1 cellular context compared by ENCODE assay signal in the genomic region with DNA sequence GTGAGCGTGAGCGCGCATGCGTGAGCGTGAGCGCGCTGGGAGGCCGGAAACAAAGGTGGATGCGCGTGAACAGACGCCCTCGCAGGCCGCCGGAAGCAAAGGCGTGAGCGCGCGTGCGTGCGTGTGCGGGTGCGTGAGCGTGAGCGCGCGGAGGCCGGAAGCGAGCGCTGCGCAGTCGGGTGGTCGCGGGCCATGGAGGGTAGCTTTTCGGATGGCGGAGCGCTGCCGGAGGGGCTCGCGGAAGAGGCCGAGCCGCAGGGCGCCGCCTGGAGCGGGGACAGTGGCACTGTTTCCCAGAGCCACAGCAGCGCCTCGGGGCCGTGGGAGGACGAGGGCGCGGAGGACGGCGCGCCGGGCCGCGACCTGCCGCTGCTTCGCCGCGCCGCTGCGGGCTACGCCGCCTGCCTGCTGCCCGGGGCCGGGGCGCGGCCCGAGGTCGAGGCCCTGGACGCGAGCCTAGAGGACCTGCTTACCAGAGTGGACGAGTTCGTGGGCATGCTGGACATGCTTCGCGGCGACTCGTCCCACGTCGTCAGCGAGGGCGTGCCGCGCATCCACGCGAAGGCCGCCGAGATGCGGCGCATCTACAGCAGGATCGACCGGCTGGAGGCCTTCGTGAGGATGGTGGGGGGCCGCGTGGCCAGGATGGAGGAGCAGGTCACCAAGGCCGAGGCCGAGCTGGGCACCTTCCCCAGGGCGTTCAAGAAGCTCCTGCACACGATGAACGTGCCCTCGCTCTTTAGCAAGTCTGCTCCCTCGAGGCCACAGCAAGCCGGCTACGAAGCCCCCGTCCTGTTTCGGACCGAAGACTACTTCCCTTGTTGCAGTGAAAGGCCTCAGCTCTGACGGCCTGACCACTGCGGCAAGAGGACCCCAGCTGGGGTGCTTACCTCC.
A peak's percentile ranks its signal among the peaks of the same experiment; 100 is the strongest.
TF ChIP-seq lines count a peak whose summit lies in the region.

A gene with protein sequence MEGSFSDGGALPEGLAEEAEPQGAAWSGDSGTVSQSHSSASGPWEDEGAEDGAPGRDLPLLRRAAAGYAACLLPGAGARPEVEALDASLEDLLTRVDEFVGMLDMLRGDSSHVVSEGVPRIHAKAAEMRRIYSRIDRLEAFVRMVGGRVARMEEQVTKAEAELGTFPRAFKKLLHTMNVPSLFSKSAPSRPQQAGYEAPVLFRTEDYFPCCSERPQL (plus strand): TSS at position 157 of the 894 bp plus-strand sequence. CDS start 36 bp downstream, at position 193.

TF ChIP-seq in HepG2, 621 proteins besides CTCF, POLR2A, EP300 and RAD21 (continued from another document and continues in another):
- TF ChIP-seq XRCC5 (optimal IDR thresholded peaks at IDR 0.05; ENCODE audit: low read length): peak; percentile 46
- peak; percentile 11; the same call in 1 of the 2 replicates for TF ChIP-seq KDM3A (CRISPR knock-in tag; IDR thresholded peaks at IDR 0.05; ENCODE audit: low read depth)
- 0 out of 2 replicates have a peak, but pooled peaks have one; percentile 39 for TF ChIP-seq ZNF543 (CRISPR knock-in tag; IDR thresholded peaks at IDR 0.05)
- TF ChIP-seq ARHGAP35 (CRISPR knock-in tag; IDR thresholded peaks at IDR 0.05; ENCODE audit: borderline replicate concordance): peak; percentile 27
- TF ChIP-seq ZFP41 (CRISPR knock-in tag; IDR thresholded peaks at IDR 0.05; ENCODE audit: borderline replicate concordance): 0 out of 2 replicates have a peak, but pooled peaks have one; percentile 62
- no peak for TF ChIP-seq ADNP (CRISPR knock-in tag; IDR thresholded peaks at IDR 0.05)
- TF ChIP-seq IRF1 (CRISPR knock-in tag; IDR thresholded peaks at IDR 0.05; ENCODE audit: low read depth): no peak
- TF ChIP-seq, protein P1, sequence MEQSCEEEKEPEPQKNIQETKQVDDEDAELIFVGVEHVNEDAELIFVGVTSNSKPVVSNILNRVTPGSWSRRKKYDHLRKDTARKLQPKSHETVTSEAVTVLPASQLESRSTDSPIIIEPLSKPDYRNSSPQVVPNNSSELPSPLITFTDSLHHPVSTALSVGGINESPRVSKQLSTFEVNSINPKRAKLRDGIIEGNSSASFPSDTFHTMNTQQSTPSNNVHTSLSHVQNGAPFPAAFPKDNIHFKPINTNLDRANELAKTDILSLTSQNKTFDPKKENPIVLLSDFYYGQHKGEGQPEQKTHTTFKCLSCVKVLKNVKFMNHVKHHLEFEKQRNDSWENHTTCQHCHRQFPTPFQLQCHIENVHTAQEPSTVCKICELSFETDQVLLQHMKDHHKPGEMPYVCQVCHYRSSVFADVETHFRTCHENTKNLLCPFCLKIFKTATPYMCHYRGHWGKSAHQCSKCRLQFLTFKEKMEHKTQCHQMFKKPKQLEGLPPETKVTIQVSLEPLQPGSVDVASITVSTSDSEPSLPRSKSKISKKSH (CRISPR knock-in tag; IDR thresholded peaks at IDR 0.05; ENCODE audit: borderline replicate concordance): peak; percentile 22
- TF ChIP-seq ZSCAN21 (CRISPR knock-in tag; IDR thresholded peaks at IDR 0.05; ENCODE audit: borderline replicate concordance): peak; percentile 64; the same call in 1 of the 2 replicates
- no peak for TF ChIP-seq DDIT3 (CRISPR knock-in tag; IDR thresholded peaks at IDR 0.05)
- TF ChIP-seq EED (CRISPR knock-in tag; IDR thresholded peaks at IDR 0.05): peak; percentile 91
- peak; percentile 28; the same call in 1 of the 2 replicates for TF ChIP-seq SNAPC2 (CRISPR knock-in tag; IDR thresholded peaks at IDR 0.05)
- TF ChIP-seq MXD4 (CRISPR knock-in tag; IDR thresholded peaks at IDR 0.05): peak; percentile 39; the same call in 1 of the 2 replicates
- TF ChIP-seq ZNF282 (IDR thresholded peaks at IDR 0.05; ENCODE audit: partially characterized antibody): no peak
- TF ChIP-seq, protein P2, sequence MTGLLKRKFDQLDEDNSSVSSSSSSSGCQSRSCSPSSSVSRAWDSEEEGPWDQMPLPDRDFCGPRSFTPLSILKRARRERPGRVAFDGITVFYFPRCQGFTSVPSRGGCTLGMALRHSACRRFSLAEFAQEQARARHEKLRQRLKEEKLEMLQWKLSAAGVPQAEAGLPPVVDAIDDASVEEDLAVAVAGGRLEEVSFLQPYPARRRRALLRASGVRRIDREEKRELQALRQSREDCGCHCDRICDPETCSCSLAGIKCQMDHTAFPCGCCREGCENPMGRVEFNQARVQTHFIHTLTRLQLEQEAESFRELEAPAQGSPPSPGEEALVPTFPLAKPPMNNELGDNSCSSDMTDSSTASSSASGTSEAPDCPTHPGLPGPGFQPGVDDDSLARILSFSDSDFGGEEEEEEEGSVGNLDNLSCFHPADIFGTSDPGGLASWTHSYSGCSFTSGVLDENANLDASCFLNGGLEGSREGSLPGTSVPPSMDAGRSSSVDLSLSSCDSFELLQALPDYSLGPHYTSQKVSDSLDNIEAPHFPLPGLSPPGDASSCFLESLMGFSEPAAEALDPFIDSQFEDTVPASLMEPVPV (CRISPR knock-in tag; IDR thresholded peaks at IDR 0.05): no peak
- no peak for TF ChIP-seq MZF1 (CRISPR knock-in tag; IDR thresholded peaks at IDR 0.05; ENCODE audit: borderline replicate concordance)
- no peak for TF ChIP-seq ZNF101 (CRISPR knock-in tag; IDR thresholded peaks at IDR 0.05; ENCODE audit: borderline replicate concordance, low read depth)
- 0 out of 2 replicates have a peak, but pooled peaks have one; percentile 49 for TF ChIP-seq ZBTB20 (CRISPR knock-in tag; IDR thresholded peaks at IDR 0.05; ENCODE audit: borderline replicate concordance, low read depth)
- no peak for TF ChIP-seq ZNF121 (CRISPR knock-in tag; IDR thresholded peaks at IDR 0.05)
- TF ChIP-seq HOXD1 (CRISPR knock-in tag; IDR thresholded peaks at IDR 0.05): peak; percentile 52; the same call in 1 of the 2 replicates
- TF ChIP-seq, protein P3, sequence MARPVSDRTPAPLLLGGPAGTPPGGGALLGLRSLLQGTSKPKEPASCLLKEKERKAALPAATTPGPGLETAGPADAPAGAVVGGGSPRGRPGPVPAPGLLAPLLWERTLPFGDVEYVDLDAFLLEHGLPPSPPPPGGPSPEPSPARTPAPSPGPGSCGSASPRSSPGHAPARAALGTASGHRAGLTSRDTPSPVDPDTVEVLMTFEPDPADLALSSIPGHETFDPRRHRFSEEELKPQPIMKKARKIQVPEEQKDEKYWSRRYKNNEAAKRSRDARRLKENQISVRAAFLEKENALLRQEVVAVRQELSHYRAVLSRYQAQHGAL (CRISPR knock-in tag; IDR thresholded peaks at IDR 0.05; ENCODE audit: not compliant biosample characterization): peak; percentile 55
- TF ChIP-seq, protein P4, sequence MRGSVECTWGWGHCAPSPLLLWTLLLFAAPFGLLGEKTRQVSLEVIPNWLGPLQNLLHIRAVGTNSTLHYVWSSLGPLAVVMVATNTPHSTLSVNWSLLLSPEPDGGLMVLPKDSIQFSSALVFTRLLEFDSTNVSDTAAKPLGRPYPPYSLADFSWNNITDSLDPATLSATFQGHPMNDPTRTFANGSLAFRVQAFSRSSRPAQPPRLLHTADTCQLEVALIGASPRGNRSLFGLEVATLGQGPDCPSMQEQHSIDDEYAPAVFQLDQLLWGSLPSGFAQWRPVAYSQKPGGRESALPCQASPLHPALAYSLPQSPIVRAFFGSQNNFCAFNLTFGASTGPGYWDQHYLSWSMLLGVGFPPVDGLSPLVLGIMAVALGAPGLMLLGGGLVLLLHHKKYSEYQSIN (CRISPR knock-in tag; IDR thresholded peaks at IDR 0.05; ENCODE audit: borderline replicate concordance): no peak
- TF ChIP-seq KDM1A (CRISPR knock-in tag; IDR thresholded peaks at IDR 0.05): peak; percentile 11; the same call in 1 of the 2 replicates
- no peak for TF ChIP-seq ZMYM2 (CRISPR knock-in tag; IDR thresholded peaks at IDR 0.05)
- peak; percentile 39; the same call in 1 of the 2 replicates for TF ChIP-seq ZNF431 (CRISPR knock-in tag; IDR thresholded peaks at IDR 0.05; ENCODE audit: borderline replicate concordance, low read depth)
- TF ChIP-seq JUND (CRISPR knock-in tag; IDR thresholded peaks at IDR 0.05): 0 out of 2 replicates have a peak, but pooled peaks have one; percentile 31
- TF ChIP-seq ZNF557 (CRISPR knock-in tag; IDR thresholded peaks at IDR 0.05): 0 out of 2 replicates have a peak, but pooled peaks have one; percentile 23
- peak; percentile 69 for TF ChIP-seq EEA1 (CRISPR knock-in tag; IDR thresholded peaks at IDR 0.05; ENCODE audit: borderline replicate concordance)
- no peak for TF ChIP-seq ATF2 (CRISPR knock-in tag; IDR thresholded peaks at IDR 0.05)
- peak; percentile 97 for TF ChIP-seq KAT7 (CRISPR knock-in tag; IDR thresholded peaks at IDR 0.05; ENCODE audit: borderline replicate concordance)
- no peak; the same call in 1 of the 2 replicates for TF ChIP-seq ZNF737 (CRISPR knock-in tag; IDR thresholded peaks at IDR 0.05; ENCODE audit: borderline replicate concordance)
- TF ChIP-seq SMAD9 (CRISPR knock-in tag; IDR thresholded peaks at IDR 0.05): no peak; the same call in 1 of the 2 replicates
- no peak for TF ChIP-seq FOXA1 (IDR thresholded peaks at IDR 0.05)
- peak; percentile 17 for TF ChIP-seq FOXA1 (CRISPR knock-in tag; IDR thresholded peaks at IDR 0.05)
- TF ChIP-seq GMEB1 (CRISPR knock-in tag; IDR thresholded peaks at IDR 0.05; ENCODE audit: borderline replicate concordance): peak; percentile 96
- TF ChIP-seq, protein P5, sequence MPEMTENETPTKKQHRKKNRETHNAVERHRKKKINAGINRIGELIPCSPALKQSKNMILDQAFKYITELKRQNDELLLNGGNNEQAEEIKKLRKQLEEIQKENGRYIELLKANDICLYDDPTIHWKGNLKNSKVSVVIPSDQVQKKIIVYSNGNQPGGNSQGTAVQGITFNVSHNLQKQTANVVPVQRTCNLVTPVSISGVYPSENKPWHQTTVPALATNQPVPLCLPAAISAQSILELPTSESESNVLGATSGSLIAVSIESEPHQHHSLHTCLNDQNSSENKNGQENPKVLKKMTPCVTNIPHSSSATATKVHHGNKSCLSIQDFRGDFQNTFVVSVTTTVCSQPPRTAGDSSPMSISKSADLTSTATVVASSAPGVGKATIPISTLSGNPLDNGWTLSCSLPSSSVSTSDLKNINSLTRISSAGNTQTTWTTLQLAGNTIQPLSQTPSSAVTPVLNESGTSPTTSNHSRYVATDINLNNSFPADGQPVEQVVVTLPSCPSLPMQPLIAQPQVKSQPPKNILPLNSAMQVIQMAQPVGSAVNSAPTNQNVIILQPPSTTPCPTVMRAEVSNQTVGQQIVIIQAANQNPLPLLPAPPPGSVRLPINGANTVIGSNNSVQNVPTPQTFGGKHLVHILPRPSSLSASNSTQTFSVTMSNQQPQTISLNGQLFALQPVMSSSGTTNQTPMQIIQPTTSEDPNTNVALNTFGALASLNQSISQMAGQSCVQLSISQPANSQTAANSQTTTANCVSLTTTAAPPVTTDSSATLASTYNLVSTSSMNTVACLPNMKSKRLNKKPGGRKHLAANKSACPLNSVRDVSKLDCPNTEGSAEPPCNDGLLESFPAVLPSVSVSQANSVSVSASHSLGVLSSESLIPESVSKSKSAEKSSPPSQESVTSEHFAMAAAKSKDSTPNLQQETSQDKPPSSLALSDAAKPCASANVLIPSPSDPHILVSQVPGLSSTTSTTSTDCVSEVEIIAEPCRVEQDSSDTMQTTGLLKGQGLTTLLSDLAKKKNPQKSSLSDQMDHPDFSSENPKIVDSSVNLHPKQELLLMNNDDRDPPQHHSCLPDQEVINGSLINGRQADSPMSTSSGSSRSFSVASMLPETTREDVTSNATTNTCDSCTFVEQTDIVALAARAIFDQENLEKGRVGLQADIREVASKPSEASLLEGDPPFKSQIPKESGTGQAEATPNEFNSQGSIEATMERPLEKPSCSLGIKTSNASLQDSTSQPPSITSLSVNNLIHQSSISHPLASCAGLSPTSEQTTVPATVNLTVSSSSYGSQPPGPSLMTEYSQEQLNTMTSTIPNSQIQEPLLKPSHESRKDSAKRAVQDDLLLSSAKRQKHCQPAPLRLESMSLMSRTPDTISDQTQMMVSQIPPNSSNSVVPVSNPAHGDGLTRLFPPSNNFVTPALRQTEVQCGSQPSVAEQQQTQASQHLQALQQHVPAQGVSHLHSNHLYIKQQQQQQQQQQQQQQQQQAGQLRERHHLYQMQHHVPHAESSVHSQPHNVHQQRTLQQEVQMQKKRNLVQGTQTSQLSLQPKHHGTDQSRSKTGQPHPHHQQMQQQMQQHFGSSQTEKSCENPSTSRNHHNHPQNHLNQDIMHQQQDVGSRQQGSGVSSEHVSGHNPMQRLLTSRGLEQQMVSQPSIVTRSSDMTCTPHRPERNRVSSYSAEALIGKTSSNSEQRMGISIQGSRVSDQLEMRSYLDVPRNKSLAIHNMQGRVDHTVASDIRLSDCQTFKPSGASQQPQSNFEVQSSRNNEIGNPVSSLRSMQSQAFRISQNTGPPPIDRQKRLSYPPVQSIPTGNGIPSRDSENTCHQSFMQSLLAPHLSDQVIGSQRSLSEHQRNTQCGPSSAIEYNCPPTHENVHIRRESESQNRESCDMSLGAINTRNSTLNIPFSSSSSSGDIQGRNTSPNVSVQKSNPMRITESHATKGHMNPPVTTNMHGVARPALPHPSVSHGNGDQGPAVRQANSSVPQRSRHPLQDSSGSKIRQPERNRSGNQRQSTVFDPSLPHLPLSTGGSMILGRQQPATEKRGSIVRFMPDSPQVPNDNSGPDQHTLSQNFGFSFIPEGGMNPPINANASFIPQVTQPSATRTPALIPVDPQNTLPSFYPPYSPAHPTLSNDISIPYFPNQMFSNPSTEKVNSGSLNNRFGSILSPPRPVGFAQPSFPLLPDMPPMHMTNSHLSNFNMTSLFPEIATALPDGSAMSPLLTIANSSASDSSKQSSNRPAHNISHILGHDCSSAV (CRISPR knock-in tag; IDR thresholded peaks at IDR 0.05; ENCODE audit: borderline replicate concordance): no peak
